In the genomic region with DNA sequence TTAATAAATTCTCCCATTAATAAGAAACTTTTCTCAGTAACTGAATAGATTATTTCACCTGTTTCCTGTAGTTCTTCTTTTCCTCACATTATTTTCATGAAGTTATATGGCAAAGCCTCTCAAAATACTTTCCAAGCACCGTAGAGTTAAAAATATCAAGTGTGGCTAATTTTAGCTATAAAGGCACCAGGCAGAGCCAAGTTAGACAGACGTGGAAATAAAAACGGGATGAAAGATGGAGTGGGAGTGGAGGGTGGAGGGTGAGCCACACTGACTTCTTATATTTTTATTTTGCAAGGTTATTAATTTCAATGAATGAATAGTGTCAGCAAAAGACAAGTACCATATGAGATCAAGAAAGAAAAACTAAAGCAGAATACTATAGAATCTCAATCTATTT, we compare ENCODE assay signal across 28 cellular contexts.
DNase-seq lines count a peak whose midpoint lies in the region; ATAC-seq, FAIRE-seq and TF ChIP-seq lines count a peak whose summit lies in the region.
"Had no signal": no experiment of that assay in that cellular context is flagged by ENCODE, and none has a peak within 500 bp of the region (broad histone marks: within the 10 kb centered on the region; RNA-seq: fewer than 3 reads in every experiment).

No MANE protein-coding gene starts in this region.

- TF ChIP-seq CTCF in HEK293 (tag by site-specific recombination; IDR thresholded peaks at IDR 0.05) (no peak), endothelial cell (IDR thresholded peaks at IDR 0.05; ENCODE audit: unreplicated experiment) (no peak), gastrocnemius medialis (IDR thresholded peaks at IDR 0.05 in 4 of 5, conservative IDR thresholded peaks at IDR 0.05 in 1 of 5) (no peak)

- no peaks in the 10 kb centered on the region for H3K36me3 Mint-ChIP-seq in endothelial cell (ENCODE audit: low read depth, unreplicated experiment)
- H3K36me3 Mint-ChIP-seq in activated CD4-positive, alpha-beta T cell treated with anti-CD3 and anti-CD28 coated beads, Interleukin-2, amount 10 ng/mL, durations not matched to agents 24 days and 14 days (ENCODE audit: low read depth), result no peaks in the 10 kb centered on the region

- DNase-seq in endothelial cell (ENCODE audit: low spot score) (no peak), right cardiac atrium (no peak), gastrocnemius medialis (no peak), HTR-8/SVneo (ENCODE audit: insufficient read length, low spot score) (no peak), HuH-7.5 (ENCODE audit: low spot score) (no peak)
- DNase-seq in activated CD4-positive, alpha-beta T cell treated with anti-CD3 and anti-CD28 coated beads, Interleukin-2, amount 10 ng/mL, durations not matched to agents 24 days and 14 days, result no peak
- no peak for DNase-seq in stimulated activated CD4-positive, alpha-beta T cell treated with anti-CD3 and anti-CD28 coated beads, Interleukin-1b, Interleukin-23, amount 100 ng/mL, for 48 hours
- DNase-seq: activated CD4-positive, alpha-beta T cell treated with anti-CD3 and anti-CD28 coated beads for 36 hours; activated CD8-positive, alpha-beta memory T cell treated with anti-CD3 and anti-CD28 coated beads for 24 hours; activated naive CD4-positive, alpha-beta T cell treated with Interleukin-2 at 50 U/mL for 16 hours; activated T-cell treated with anti-CD3 and anti-CD28 coated beads, Interleukin-2, amount 50 U/mL, for 24 hours; adrenal gland; COR-L47; dermis blood vessel endothelial cell; H7; left colon; naive thymus-derived CD4-positive, alpha-beta T cell; NCI-H1694 treated with DMSO at 0.1 percent for 48 hours; NCI-H2171; pancreas; right lobe of liver; SIG-M5; T-helper 1 cell; upper lobe of left lung had no signal

- H3K27me3 Mint-ChIP-seq in endothelial cell (ENCODE audit: unreplicated experiment), result no peaks in the 10 kb centered on the region
- peaks cover 26% of the 10 kb centered on the region for H3K27me3 Mint-ChIP-seq in activated CD4-positive, alpha-beta T cell treated with anti-CD3 and anti-CD28 coated beads, Interleukin-2, amount 10 ng/mL, durations not matched to agents 24 days and 14 days

- CTCF ChIA-PET in HEK293 (lab: Yijun Ruan, JAX), result interaction anchor here (1.2 to 1.9 kb wide), 3 partner anchors 13 to 100 kb away, joined by 3 to 8 read pairs (median 4); no protein-coding TSS in a partner anchor

- WGBS in right cardiac atrium, result 13% methylated on average over 3 of the region's 3 CpGs

- H3K4me3 ChIP-seq in HEK293 (ENCODE audit: low read depth, low read length) (no peak overlapping the region), right cardiac atrium (ENCODE audit: low read length) (no peak overlapping the region), gastrocnemius medialis (no peak overlapping the region)
- H3K4me3 ChIP-seq: adrenal gland, GM12878, pancreas, right lobe of liver, upper lobe of left lung had no signal

- POLR2A ChIA-PET in HEK293 (lab: Yijun Ruan, JAX), result no interaction called here

- H3K27me3 ChIP-seq in right cardiac atrium (ENCODE audit: control insufficient read depth, insufficient read depth) (no peaks in the 10 kb centered on the region), gastrocnemius medialis (no peaks in the 10 kb centered on the region)
- H3K27me3 ChIP-seq: adrenal gland, pancreas, right lobe of liver, upper lobe of left lung had no signal

- in situ Hi-C loops in gastrocnemius medialis (cut with MboI; ENCODE audit: low sequenced_read_pairs in 4 of 4), result no loop called here

- no peaks in the 10 kb centered on the region for H3K9me3 Mint-ChIP-seq in endothelial cell (ENCODE audit: unreplicated experiment)
- no peaks in the 10 kb centered on the region for H3K9me3 Mint-ChIP-seq in activated CD4-positive, alpha-beta T cell treated with anti-CD3 and anti-CD28 coated beads, Interleukin-2, amount 10 ng/mL, durations not matched to agents 24 days and 14 days
- H3K9me3 Mint-ChIP-seq: activated T-cell treated with anti-CD3 and anti-CD28 coated beads, Interleukin-2, amount 50 U/mL, for 24 hours; naive thymus-derived CD4-positive, alpha-beta T cell had no signal

- FAIRE-seq in HTR-8/SVneo (lab: Jason Lieb, UNC), result no peak
- FAIRE-seq: GM12878, HepG2, pancreas had no signal

- peak; percentile 57 to 74 for ATAC-seq in right cardiac atrium
- ATAC-seq in gastrocnemius medialis, result no peak
- ATAC-seq: activated CD4-positive, alpha-beta T cell treated with anti-CD3 and anti-CD28 coated beads for 36 hours; GM12878; HepG2; left colon; naive thymus-derived CD4-positive, alpha-beta T cell; pancreas; right lobe of liver had no signal

- H3K4me3 Mint-ChIP-seq in endothelial cell (ENCODE audit: unreplicated experiment), result peak overlapping the region; percentile 65
- no peak overlapping the region for H3K4me3 Mint-ChIP-seq in activated CD4-positive, alpha-beta T cell treated with anti-CD3 and anti-CD28 coated beads, Interleukin-2, amount 10 ng/mL, durations not matched to agents 24 days and 14 days
- H3K4me3 Mint-ChIP-seq: activated CD4-positive, alpha-beta T cell treated with anti-CD3 and anti-CD28 coated beads for 36 hours; activated T-cell treated with anti-CD3 and anti-CD28 coated beads, Interleukin-2, amount 50 U/mL, for 24 hours; naive thymus-derived CD4-positive, alpha-beta T cell had no signal

- H3K36me3 ChIP-seq in HEK293 (ENCODE audit: control insufficient read depth in 2 of 2, insufficient read depth in 1 of 2, low read length in 2 of 2) (no peaks in the 10 kb centered on the region; a peak in 1 of 3 replicates), gastrocnemius medialis (no peaks in the 10 kb centered on the region)
- H3K36me3 ChIP-seq: adrenal gland, pancreas, right lobe of liver, upper lobe of left lung had no signal

- H3K4me1 ChIP-seq in HEK293 (ENCODE audit: control insufficient read depth, insufficient read depth, low read length), result peaks cover 32% of the 10 kb centered on the region
- H3K4me1 ChIP-seq in right cardiac atrium (ENCODE audit: control insufficient read depth, insufficient read depth, low read length), result peaks cover 7% of the 10 kb centered on the region
- H3K4me1 ChIP-seq in gastrocnemius medialis, result peaks cover 42% of the 10 kb centered on the region in 2 donors
- H3K4me1 ChIP-seq: right lobe of liver had no signal

- TF ChIP-seq POLR2A in gastrocnemius medialis (IDR thresholded peaks at IDR 0.05), result no peak

- H3K9me3 ChIP-seq in HEK293 (ENCODE audit: control insufficient read depth, insufficient read depth, low read depth, low read length) (no peaks in the 10 kb centered on the region), right cardiac atrium (ENCODE audit: control insufficient read depth, low read length) (no peaks in the 10 kb centered on the region), gastrocnemius medialis (no peaks in the 10 kb centered on the region)
- H3K9me3 ChIP-seq: adrenal gland, pancreas, right lobe of liver, upper lobe of left lung had no signal

- H3K27ac ChIP-seq in HEK293 (ENCODE audit: extremely low read depth, low read depth, low read length) (no peak overlapping the region), right cardiac atrium (ENCODE audit: low read length) (no peak overlapping the region), gastrocnemius medialis (peak overlapping the region in 3 of 4 donors; percentile 14 to 48 (median 35))
- H3K27ac ChIP-seq: adrenal gland, HL-60, pancreas, right lobe of liver, upper lobe of left lung had no signal

- intact Hi-C loops in right cardiac atrium (cut with DNase I), result no loop called here
- intact Hi-C loops in gastrocnemius medialis (cut with DNase I; ENCODE audit: low total_unique reads), result no loop called here
- intact Hi-C loops in activated CD4-positive, alpha-beta T cell treated with anti-CD3 and anti-CD28 coated beads, Interleukin-2, amount 10 ng/mL, durations not matched to agents 24 days and 14 days (cut with micrococcal nuclease), result no loop called here

- peak overlapping the region; percentile 67 for H3K27ac Mint-ChIP-seq in endothelial cell (ENCODE audit: unreplicated experiment)
- H3K27ac Mint-ChIP-seq in activated CD4-positive, alpha-beta T cell treated with anti-CD3 and anti-CD28 coated beads, Interleukin-2, amount 10 ng/mL, durations not matched to agents 24 days and 14 days, result no peak overlapping the region
- H3K27ac Mint-ChIP-seq: activated CD4-positive, alpha-beta T cell treated with anti-CD3 and anti-CD28 coated beads for 36 hours; activated T-cell treated with anti-CD3 and anti-CD28 coated beads, Interleukin-2, amount 50 U/mL, for 24 hours; naive thymus-derived CD4-positive, alpha-beta T cell had no signal

- peaks cover 27% of the 10 kb centered on the region for H3K4me1 Mint-ChIP-seq in endothelial cell (ENCODE audit: unreplicated experiment)
- H3K4me1 Mint-ChIP-seq in activated CD4-positive, alpha-beta T cell treated with anti-CD3 and anti-CD28 coated beads, Interleukin-2, amount 10 ng/mL, durations not matched to agents 24 days and 14 days, result no peaks in the 10 kb centered on the region

TF ChIP-seq in HEK293, 187 proteins besides CTCF, POLR2A, EP300 and RAD21:
- no peak for TF ChIP-seq ZNF114 (tag by site-specific recombination; IDR thresholded peaks at IDR 0.05)
- TF ChIP-seq, protein P1, sequence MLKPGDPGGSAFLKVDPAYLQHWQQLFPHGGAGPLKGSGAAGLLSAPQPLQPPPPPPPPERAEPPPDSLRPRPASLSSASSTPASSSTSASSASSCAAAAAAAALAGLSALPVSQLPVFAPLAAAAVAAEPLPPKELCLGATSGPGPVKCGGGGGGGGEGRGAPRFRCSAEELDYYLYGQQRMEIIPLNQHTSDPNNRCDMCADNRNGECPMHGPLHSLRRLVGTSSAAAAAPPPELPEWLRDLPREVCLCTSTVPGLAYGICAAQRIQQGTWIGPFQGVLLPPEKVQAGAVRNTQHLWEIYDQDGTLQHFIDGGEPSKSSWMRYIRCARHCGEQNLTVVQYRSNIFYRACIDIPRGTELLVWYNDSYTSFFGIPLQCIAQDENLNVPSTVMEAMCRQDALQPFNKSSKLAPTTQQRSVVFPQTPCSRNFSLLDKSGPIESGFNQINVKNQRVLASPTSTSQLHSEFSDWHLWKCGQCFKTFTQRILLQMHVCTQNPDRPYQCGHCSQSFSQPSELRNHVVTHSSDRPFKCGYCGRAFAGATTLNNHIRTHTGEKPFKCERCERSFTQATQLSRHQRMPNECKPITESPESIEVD (tag by site-specific recombination; IDR thresholded peaks at IDR 0.05), result peak; percentile 41; the same call in 1 of the 2 replicates

Comparison
In these comparisons a context has a peak if more than half of its experiments do, and no peak if none do; other contexts are left out.
1. H3K27ac ChIP-seq: peak in gastrocnemius medialis (3 of 4); none in HEK293 (single experiment) and right cardiac atrium (single experiment).
2. ATAC-seq: peak in right cardiac atrium (2 of 2); none in gastrocnemius medialis (0 of 2).